8 cellular contexts compared by ENCODE assay signal in the genomic region with DNA sequence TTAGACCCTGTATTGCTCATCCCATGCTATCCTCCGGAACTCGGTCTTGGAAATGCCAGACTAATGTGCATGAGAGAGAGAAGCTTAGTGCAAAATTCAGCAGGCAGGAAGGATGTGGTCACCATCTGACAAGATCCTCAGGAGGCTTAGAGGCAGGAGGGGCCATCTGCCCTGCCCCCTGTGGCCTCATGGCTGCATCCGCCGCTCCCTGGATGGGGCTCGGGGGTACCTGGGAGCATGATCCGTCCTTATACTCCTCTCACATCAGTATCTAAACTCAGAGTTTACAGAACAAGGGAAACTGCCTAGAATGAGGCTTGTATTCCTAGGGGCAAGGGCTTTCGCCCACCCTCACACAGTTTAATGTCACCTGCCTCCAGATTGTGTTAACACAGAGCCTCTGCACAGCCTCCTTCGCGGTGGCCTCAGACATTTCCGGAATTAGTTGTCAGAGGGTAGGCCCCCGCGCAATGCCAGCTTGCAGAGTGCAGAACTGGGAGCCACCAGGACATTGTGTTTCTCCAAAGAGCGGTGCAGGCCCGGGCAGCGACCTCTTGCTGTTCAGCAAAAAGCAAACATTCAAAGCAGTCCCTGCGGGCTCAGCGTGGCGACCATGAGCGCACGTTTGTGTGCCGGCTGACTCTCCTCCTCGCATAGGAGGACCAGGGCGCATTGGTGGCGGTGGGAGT. TPM values are rescaled to one million over a fixed set of nuclear protein-coding genes. Genes with fewer than 3 reads are reported as not detected.
DNase-seq lines count a peak whose midpoint lies in the region; ATAC-seq, FAIRE-seq and TF ChIP-seq lines count a peak whose summit lies in the region.

No MANE protein-coding gene starts in this region.

- H3K4me3 ChIP-seq in DOHH2 (ENCODE audit: low read length) (peak overlapping the region; percentile 17; the same call in 1 of the 2 replicates), HepG2 (replicated peaks in 1 of 3; ENCODE audit: insufficient read depth in 1 of 3, low read depth in 2 of 3, low read length in 3 of 3) (peak overlapping the region in 1 of 3 experiments; percentile 38; a peak in 1 of 6 replicates)

- H3K4me2 ChIP-seq in DOHH2 (ENCODE audit: low read length) = peak overlapping the region; percentile 41
- H3K4me2 ChIP-seq in HepG2 (ENCODE audit: low read depth, low read length) = peak overlapping the region; percentile 66

- H3K9me2 ChIP-seq in DOHH2 (replicated peaks; ENCODE audit: control insufficient read depth, low read length) = no peaks in the 10 kb centered on the region

- H3K4me1 Mint-ChIP-seq in activated CD8-positive, alpha-beta T cell treated with anti-CD3 and anti-CD28 coated beads, Interleukin-2, amount 10 ng/mL, durations not matched to agents 7 days and 5 days (ENCODE audit: low read depth) = peaks cover 30% of the 10 kb centered on the region
- H3K4me1 Mint-ChIP-seq in mesothelial cell of epicardium = no peaks in the 10 kb centered on the region

- H3K79me2 ChIP-seq in DOHH2 (ENCODE audit: control insufficient read depth, low read length) = no peaks in the 10 kb centered on the region
- no peaks in the 10 kb centered on the region for H3K79me2 ChIP-seq in HepG2 (ENCODE audit: insufficient read depth, low read length)

- peak overlapping the region; percentile 93 for H3K27ac Mint-ChIP-seq in activated CD8-positive, alpha-beta T cell treated with anti-CD3 and anti-CD28 coated beads, Interleukin-2, amount 10 ng/mL, durations not matched to agents 7 days and 5 days
- no peak overlapping the region for H3K27ac Mint-ChIP-seq in mesothelial cell of epicardium

- POLR2A ChIA-PET in activated CD8-positive, alpha-beta T cell treated with anti-CD3 and anti-CD28 coated beads, Interleukin-2, amount 10 ng/mL, durations not matched to agents 7 days and 5 days (lab: Charles Lee) = no interaction called here
- POLR2A ChIA-PET in HepG2 (lab: Yijun Ruan, JAX) = no interaction called here

- H3K9me3 ChIP-seq in DOHH2 (ENCODE audit: control insufficient read depth, insufficient read depth, low read length) (no peaks in the 10 kb centered on the region), HepG2 (ENCODE audit: low read length) (no peaks in the 10 kb centered on the region)

- BruUV-seq in HepG2 (replicated peaks; lab: Mats Ljungman, UMichigan) = no TSS peak

- H4K20me1 ChIP-seq in DOHH2 (ENCODE audit: control insufficient read depth, insufficient read depth, low read depth, low read length) (no peaks in the 10 kb centered on the region), HepG2 (ENCODE audit: insufficient read depth, low read length) (no peaks in the 10 kb centered on the region)

- H3K27ac ChIP-seq in DOHH2 (ENCODE audit: low read depth, low read length) (no peak overlapping the region), HepG2 (ENCODE audit: extremely low read length, insufficient read depth, low read length) (no peak overlapping the region)

- H2AFZ ChIP-seq in HepG2 (ENCODE audit: low read length) = peak overlapping the region; percentile 70

- H3K9me3 Mint-ChIP-seq in activated CD8-positive, alpha-beta T cell treated with anti-CD3 and anti-CD28 coated beads, Interleukin-2, amount 10 ng/mL, durations not matched to agents 7 days and 5 days (ENCODE audit: insufficient read depth) = no peaks in the 10 kb centered on the region
- H3K9me3 Mint-ChIP-seq in mesothelial cell of epicardium = peaks cover 7% of the 10 kb centered on the region

- peak overlapping the region; percentile 70 for H3K4me3 Mint-ChIP-seq in activated CD8-positive, alpha-beta T cell treated with anti-CD3 and anti-CD28 coated beads, Interleukin-2, amount 10 ng/mL, durations not matched to agents 7 days and 5 days
- no peak overlapping the region for H3K4me3 Mint-ChIP-seq in mesothelial cell of epicardium

- TF ChIP-seq RAD21 in HepG2 (CRISPR knock-in tag; IDR thresholded peaks at IDR 0.05) = no peak

- H3K4me1 ChIP-seq in DOHH2 (ENCODE audit: control insufficient read depth, low read length) (peaks cover 11% of the 10 kb centered on the region), HepG2 (ENCODE audit: insufficient read depth, low read length) (peaks cover 14% of the 10 kb centered on the region)

- H3K9ac ChIP-seq in HepG2 (ENCODE audit: insufficient read depth, low read depth, low read length) = no peak overlapping the region

- H3F3A ChIP-seq in DOHH2 (ENCODE audit: control insufficient read depth, insufficient read depth) = no peaks in the 10 kb centered on the region

- CTCF ChIA-PET in activated CD8-positive, alpha-beta T cell treated with anti-CD3 and anti-CD28 coated beads, Interleukin-2, amount 10 ng/mL, durations not matched to agents 7 days and 5 days (lab: Charles Lee) = interaction anchor here (2.0 to 2.8 kb wide), 6 partner anchors 9 to 536 kb away, joined by 5 to 18 read pairs (median 14); no protein-coding TSS in a partner anchor
- CTCF ChIA-PET in HepG2 (lab: Yijun Ruan, JAX; ENCODE audit: low intra/inter-chr PET ratio, low total read pairs) = no interaction called here

- in situ Hi-C loops in HepG2 (cut with HindIII; ENCODE audit: extremely low pct_ligation_motif_present, low pct_unique_long_range_greater_than_20kb) = no loop called here
- in situ Hi-C loops in GM13976 (cut with MboI; ENCODE audit: low sequenced_read_pairs, unreplicated experiment) = no loop called here

- DNase-seq in M059J (ENCODE audit: low read depth) (peak; percentile 9), HepG2 (ENCODE audit: low spot score) (no peak), GM13976 (ENCODE audit: low spot score) (no peak), dedifferentiated amniotic fluid mesenchymal stem cell (ENCODE audit: extremely low spot score) (no peak), mesothelial cell of epicardium (ENCODE audit: low spot score in 2 of 2, unreplicated experiment in 2 of 2) (no peak)
- DNase-seq in activated CD8-positive, alpha-beta T cell treated with anti-CD3 and anti-CD28 coated beads, Interleukin-2, amount 10 ng/mL, durations not matched to agents 7 days and 5 days = peak; percentile 77

- H3K36me3 ChIP-seq in DOHH2 (ENCODE audit: control insufficient read depth, low read length) (no peaks in the 10 kb centered on the region), HepG2 (replicated peaks in 1 of 2; ENCODE audit: control insufficient read depth in 1 of 2, insufficient read depth in 2 of 2, low read length in 2 of 2) (no peaks in the 10 kb centered on the region)

- H3K27me3 Mint-ChIP-seq in activated CD8-positive, alpha-beta T cell treated with anti-CD3 and anti-CD28 coated beads, Interleukin-2, amount 10 ng/mL, durations not matched to agents 7 days and 5 days (ENCODE audit: low read depth) = no peaks in the 10 kb centered on the region
- H3K27me3 Mint-ChIP-seq in mesothelial cell of epicardium (ENCODE audit: low read depth) = peaks cover 22% of the 10 kb centered on the region

- H3K27me3 ChIP-seq in DOHH2 (ENCODE audit: control insufficient read depth, low read length) (peaks cover 8% of the 10 kb centered on the region; the same call in 1 of the 2 replicates), HepG2 (ENCODE audit: control insufficient read depth in 1 of 2, insufficient read depth in 2 of 2, low read length in 2 of 2) (peaks cover 0 to 20% of the 10 kb centered on the region in 2 experiments; a peak in 2 of 5 replicates)

- intact Hi-C loops in HepG2 (cut with micrococcal nuclease; ENCODE audit: unreplicated experiment) = no loop called here

- 45% methylated on average over 5 of the region's 24 CpGs for WGBS in HepG2 (ENCODE audit: low lambda C conversion rate)

- TF ChIP-seq EP300 in HepG2 (IDR thresholded peaks at IDR 0.05; ENCODE audit: low read depth in 2 of 2, low read length in 2 of 2) (no peak), HepG2 (CRISPR knock-in tag; IDR thresholded peaks at IDR 0.05; ENCODE audit: borderline replicate concordance) (no peak)

- FAIRE-seq in HepG2 (lab: Jason Lieb, UNC) = no peak

- TF ChIP-seq CTCF in DOHH2 (IDR thresholded peaks at IDR 0.05; ENCODE audit: low read depth, low read length, poor library complexity, severe bottlenecking) (no peak), HepG2 (CRISPR knock-in tag; IDR thresholded peaks at IDR 0.05) (peak; percentile 36), GM13976 (IDR thresholded peaks at IDR 0.05; ENCODE audit: borderline replicate concordance, control extremely low read depth, extremely low read depth, insufficient read depth, missing control alignments) (no peak), mesothelial cell of epicardium (IDR thresholded peaks at IDR 0.05; ENCODE audit: unreplicated experiment) (no peak)

- TF ChIP-seq POLR2A in HepG2 (IDR thresholded peaks at IDR 0.05; ENCODE audit: insufficient read depth in 1 of 2, low read depth in 2 of 2, low read length in 2 of 2) = no peak

- peaks cover 2% of the 10 kb centered on the region for H3K36me3 Mint-ChIP-seq in activated CD8-positive, alpha-beta T cell treated with anti-CD3 and anti-CD28 coated beads, Interleukin-2, amount 10 ng/mL, durations not matched to agents 7 days and 5 days (ENCODE audit: low read depth)
- H3K36me3 Mint-ChIP-seq in mesothelial cell of epicardium = no peaks in the 10 kb centered on the region

- peak; percentile 90 for ATAC-seq in activated CD8-positive, alpha-beta T cell treated with anti-CD3 and anti-CD28 coated beads, Interleukin-2, amount 10 ng/mL, durations not matched to agents 7 days and 5 days
- ATAC-seq in HepG2 (peak; percentile 94), GM19452 (IDR thresholded peaks at IDR 0.05; ENCODE audit: unreplicated experiment) (no peak)

RNA-seq across cellular contexts. Expression of gene GPR12, which starts 39.2 kb away (rescaled TPM):
- not detected in 2 replicates for total RNA-seq in M059J (2014; rRNA removed; shearing (Covaris generic))
- not detected for total RNA-seq in activated CD8-positive, alpha-beta T cell treated with anti-CD3 and anti-CD28 coated beads, Interleukin-2, amount 10 ng/mL, durations not matched to agents 7 days and 5 days
- total RNA-seq in HepG2 (2016; rRNA removed; fragmentation: Illumina TruSeq; extraction: Trizol) = not detected in 2 replicates
- total RNA-seq in HepG2 (2016; cell fraction: cytosol; rRNA removed; fragmentation: Illumina TruSeq; extraction: Trizol; ENCODE audit: low read depth) = 0.09 TPM in 1 of 2 replicates, not detected in the other
- total RNA-seq in HepG2 (2016; cell fraction: insoluble cytoplasmic fraction; rRNA removed; fragmentation: Illumina TruSeq; extraction: Trizol) = not detected in 2 replicates
- not detected in 2 replicates for total RNA-seq in HepG2 (2016; cell fraction: membrane; rRNA removed; fragmentation: Illumina TruSeq; extraction: Trizol)
- not detected in 2 replicates for total RNA-seq in HepG2 (2016; cell fraction: nucleus; rRNA removed; fragmentation: Illumina TruSeq; extraction: Trizol)
- polyA plus RNA-seq in HepG2 (2011; rRNA removed) = not detected in 2 replicates
- polyA plus RNA-seq in HepG2 (2011; cell fraction: cytosol; rRNA removed) = not detected in 2 replicates
- not detected in 2 replicates for polyA plus RNA-seq in HepG2 (2011; cell fraction: nucleus; rRNA removed)
- polyA plus RNA-seq in HepG2 (2012) = not detected in 2 replicates
- polyA plus RNA-seq in HepG2 (2016; cell fraction: cytosol; fragmentation: Illumina TruSeq; extraction: Trizol; ENCODE audit: low read depth) = not detected in 2 replicates
- not detected in 2 replicates for polyA plus RNA-seq in HepG2 (2016; cell fraction: insoluble cytoplasmic fraction; fragmentation: Illumina TruSeq; extraction: Trizol; ENCODE audit: low read depth)
- not detected in 2 replicates for polyA plus RNA-seq in HepG2 (2016; cell fraction: membrane; fragmentation: Illumina TruSeq; extraction: Trizol; ENCODE audit: low read depth)
- not detected in 2 replicates for polyA plus RNA-seq in HepG2 (2016; cell fraction: nucleus; fragmentation: Illumina TruSeq; extraction: Trizol; ENCODE audit: insufficient read depth, low read depth)
- not detected in 2 replicates for polyA minus RNA-seq in HepG2 (2011; rRNA and poly(A)+ RNA removed; ENCODE audit: low replicate concordance)
- polyA minus RNA-seq in HepG2 (2011; cell fraction: cytosol; rRNA and poly(A)+ RNA removed) = not detected in 2 replicates
- not detected in 2 replicates for polyA minus RNA-seq in HepG2 (2011; cell fraction: nucleus; rRNA and poly(A)+ RNA removed)
- total RNA-seq in mesothelial cell of epicardium = not detected in 3 replicates

Comparison
In these comparisons a context has a peak if more than half of its experiments do, and no peak if none do; other contexts are left out.
1. DNase-seq: peak in M059J (single experiment) and activated CD8-positive, alpha-beta T cell treated with anti-CD3 and anti-CD28 coated beads, Interleukin-2, amount 10 ng/mL, durations not matched to agents 7 days and 5 days (single experiment); none in HepG2 (single experiment), GM13976 (single experiment), dedifferentiated amniotic fluid mesenchymal stem cell (single experiment) and mesothelial cell of epicardium (0 of 2).